9 cellular contexts compared by ENCODE assay signal in genomic region chrX:78979789-78980464, GRCh38. TPM values are rescaled to one million over a fixed set of nuclear protein-coding genes. Genes with fewer than 3 reads are reported as not detected.
DNase-seq lines count a peak whose midpoint lies in the region; ATAC-seq lines count a peak whose summit lies in the region.
"Had no signal": no experiment of that assay in that cellular context is flagged by ENCODE, and none has a peak within 500 bp of the region (broad histone marks: within the 10 kb centered on the region; RNA-seq: fewer than 3 reads in every experiment).

No MANE protein-coding gene starts in this region.

- peak; percentile 99 for ATAC-seq in HG02885 (IDR thresholded peaks at IDR 0.05; ENCODE audit: poor library complexity, unreplicated experiment)

- in situ Hi-C loops in ACHN (cut with HindIII; ENCODE audit: low pct_ligation_motif_present, low pct_unique_long_range_greater_than_20kb, low sequenced_read_pairs) = no loop called here

- DNase-seq in stimulated activated CD4-positive, alpha-beta T cell treated with anti-CD3 and anti-CD28 coated beads, Interleukin-4, amount 100 ng/mL, for 24 hours = peak; percentile 16
- no peak for DNase-seq in stimulated activated CD4-positive, alpha-beta T cell treated with anti-CD3 and anti-CD28 coated beads, Interleukin-1b, Interleukin-23, amount 100 ng/mL, for 48 hours
- peak; percentile 26 for DNase-seq in OCI-M1 (lab: John Stamatoyannopoulos, UW)
- no peak for DNase-seq in ACHN
- DNase-seq in NCI-H2029 treated with DMSO at 0.1 percent for 48 hours (lab: John Stamatoyannopoulos, UW) = no peak
- no peak for DNase-seq in cortex of kidney (lab: John Stamatoyannopoulos, UW)
- DNase-seq in SK-N-DZ (ENCODE audit: low spot score) = no peak
- DNase-seq: upper lobe of left lung had no signal

RNA-seq across cellular contexts. Expression of gene P2RY10, which starts 34.7 kb away (rescaled TPM):
- polyA plus RNA-seq in SK-N-DZ (2014; cell fraction: cytosol; rRNA removed) = not detected in 2 replicates
- not detected in 2 replicates for polyA plus RNA-seq in SK-N-DZ (2014; cell fraction: nucleus; rRNA removed)

Comparison
In these comparisons a context has a peak if more than half of its experiments do, and no peak if none do; other contexts are left out.
1. DNase-seq: peak in stimulated activated CD4-positive, alpha-beta T cell treated with anti-CD3 and anti-CD28 coated beads, Interleukin-4, amount 100 ng/mL, for 24 hours (single experiment) and OCI-M1 (single experiment); none in stimulated activated CD4-positive, alpha-beta T cell treated with anti-CD3 and anti-CD28 coated beads, Interleukin-1b, Interleukin-23, amount 100 ng/mL, for 48 hours (single experiment), ACHN (single experiment), NCI-H2029 treated with DMSO at 0.1 percent for 48 hours (single experiment), cortex of kidney (single experiment) and SK-N-DZ (single experiment).